In genomic region chr4:67756991-67757390, GRCh38 we compare ENCODE assay signal across 6 cellular contexts. TPM values are rescaled to one million over a fixed set of nuclear protein-coding genes. Genes with fewer than 3 reads are reported as not detected.
"Had no signal": no experiment of that assay in that cellular context is flagged by ENCODE, and none has a peak within 500 bp of the region (broad histone marks: within the 10 kb centered on the region; RNA-seq: fewer than 3 reads in every experiment).

No MANE protein-coding gene starts in this region.

RNA-seq across cellular contexts. Expression of gene GNRHR, which starts 2.8 kb away (rescaled TPM):
- total RNA-seq: H4, H7, HepG2, HFFc6, HT1080 had no signal
- polyA plus RNA-seq: HepG2, IgD-negative memory B cell had no signal
